1 cellular context compared by ENCODE assay signal in the genomic region with DNA sequence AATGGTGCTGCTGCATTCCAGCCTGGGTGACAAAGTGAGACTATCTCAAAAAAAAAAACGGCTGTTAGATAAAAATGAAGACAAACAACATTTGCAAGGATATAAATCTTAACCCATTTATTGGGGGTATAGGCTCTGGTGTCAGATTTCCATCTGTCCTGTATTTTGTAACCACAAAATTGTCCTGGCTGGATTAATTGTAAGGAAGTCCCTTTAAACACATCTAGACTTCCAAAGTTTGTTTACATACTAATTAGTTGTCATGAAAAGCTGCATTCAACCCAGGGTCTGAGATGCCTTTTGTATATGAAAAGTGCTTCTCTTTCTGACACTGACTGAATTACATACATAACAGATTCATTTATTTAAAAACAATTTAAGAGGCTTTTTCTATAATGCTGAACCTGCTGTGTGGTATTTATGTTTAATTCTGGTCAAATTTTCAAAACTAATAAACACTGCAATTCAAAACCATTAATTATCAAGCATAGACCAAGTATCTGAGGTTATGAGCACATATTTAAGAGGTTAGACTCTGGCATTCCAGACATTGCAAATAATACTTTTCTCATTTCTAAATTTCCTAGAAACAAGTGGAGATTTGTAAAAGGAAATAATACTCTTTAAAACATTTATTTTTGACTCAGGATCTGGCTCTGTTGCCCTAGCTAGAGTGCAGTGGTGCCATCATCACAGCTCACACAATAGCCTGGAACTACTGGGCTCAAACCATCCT.
TF ChIP-seq lines count a peak whose summit lies in the region.

No MANE protein-coding gene starts in this region.

TF ChIP-seq in SK-N-SH treated with all-trans-retinoic acid at 6 μM for 48 hours, 23 proteins besides CTCF, POLR2A, EP300 and RAD21 (continued from another document):
- TF ChIP-seq, protein P1, sequence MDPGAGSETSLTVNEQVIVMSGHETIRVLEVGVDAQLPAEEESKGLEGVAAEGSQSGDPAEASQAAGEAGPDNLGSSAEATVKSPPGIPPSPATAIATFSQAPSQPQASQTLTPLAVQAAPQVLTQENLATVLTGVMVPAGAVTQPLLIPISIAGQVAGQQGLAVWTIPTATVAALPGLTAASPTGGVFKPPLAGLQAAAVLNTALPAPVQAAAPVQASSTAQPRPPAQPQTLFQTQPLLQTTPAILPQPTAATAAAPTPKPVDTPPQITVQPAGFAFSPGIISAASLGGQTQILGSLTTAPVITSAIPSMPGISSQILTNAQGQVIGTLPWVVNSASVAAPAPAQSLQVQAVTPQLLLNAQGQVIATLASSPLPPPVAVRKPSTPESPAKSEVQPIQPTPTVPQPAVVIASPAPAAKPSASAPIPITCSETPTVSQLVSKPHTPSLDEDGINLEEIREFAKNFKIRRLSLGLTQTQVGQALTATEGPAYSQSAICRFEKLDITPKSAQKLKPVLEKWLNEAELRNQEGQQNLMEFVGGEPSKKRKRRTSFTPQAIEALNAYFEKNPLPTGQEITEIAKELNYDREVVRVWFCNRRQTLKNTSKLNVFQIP (CRISPR knock-in tag; IDR thresholded peaks at IDR 0.05; ENCODE audit: borderline replicate concordance, low read depth): no peak
- TF ChIP-seq BACH2 (CRISPR knock-in tag; IDR thresholded peaks at IDR 0.05; ENCODE audit: borderline replicate concordance): no peak
- no peak for TF ChIP-seq PPARA (CRISPR knock-in tag; IDR thresholded peaks at IDR 0.05; ENCODE audit: borderline replicate concordance)
- no peak for TF ChIP-seq ESRRG (CRISPR knock-in tag; IDR thresholded peaks at IDR 0.05)
- TF ChIP-seq SNAI2 (CRISPR knock-in tag; IDR thresholded peaks at IDR 0.05): no peak
- no peak for TF ChIP-seq TCF4 (CRISPR knock-in tag; IDR thresholded peaks at IDR 0.05; ENCODE audit: borderline replicate concordance)
- no peak for TF ChIP-seq ZFP3 (CRISPR knock-in tag; IDR thresholded peaks at IDR 0.05)
- no peak for TF ChIP-seq ZC3H10 (CRISPR knock-in tag; IDR thresholded peaks at IDR 0.05)
- TF ChIP-seq GLIS3 (CRISPR knock-in tag; IDR thresholded peaks at IDR 0.05): no peak
- TF ChIP-seq, protein P2, sequence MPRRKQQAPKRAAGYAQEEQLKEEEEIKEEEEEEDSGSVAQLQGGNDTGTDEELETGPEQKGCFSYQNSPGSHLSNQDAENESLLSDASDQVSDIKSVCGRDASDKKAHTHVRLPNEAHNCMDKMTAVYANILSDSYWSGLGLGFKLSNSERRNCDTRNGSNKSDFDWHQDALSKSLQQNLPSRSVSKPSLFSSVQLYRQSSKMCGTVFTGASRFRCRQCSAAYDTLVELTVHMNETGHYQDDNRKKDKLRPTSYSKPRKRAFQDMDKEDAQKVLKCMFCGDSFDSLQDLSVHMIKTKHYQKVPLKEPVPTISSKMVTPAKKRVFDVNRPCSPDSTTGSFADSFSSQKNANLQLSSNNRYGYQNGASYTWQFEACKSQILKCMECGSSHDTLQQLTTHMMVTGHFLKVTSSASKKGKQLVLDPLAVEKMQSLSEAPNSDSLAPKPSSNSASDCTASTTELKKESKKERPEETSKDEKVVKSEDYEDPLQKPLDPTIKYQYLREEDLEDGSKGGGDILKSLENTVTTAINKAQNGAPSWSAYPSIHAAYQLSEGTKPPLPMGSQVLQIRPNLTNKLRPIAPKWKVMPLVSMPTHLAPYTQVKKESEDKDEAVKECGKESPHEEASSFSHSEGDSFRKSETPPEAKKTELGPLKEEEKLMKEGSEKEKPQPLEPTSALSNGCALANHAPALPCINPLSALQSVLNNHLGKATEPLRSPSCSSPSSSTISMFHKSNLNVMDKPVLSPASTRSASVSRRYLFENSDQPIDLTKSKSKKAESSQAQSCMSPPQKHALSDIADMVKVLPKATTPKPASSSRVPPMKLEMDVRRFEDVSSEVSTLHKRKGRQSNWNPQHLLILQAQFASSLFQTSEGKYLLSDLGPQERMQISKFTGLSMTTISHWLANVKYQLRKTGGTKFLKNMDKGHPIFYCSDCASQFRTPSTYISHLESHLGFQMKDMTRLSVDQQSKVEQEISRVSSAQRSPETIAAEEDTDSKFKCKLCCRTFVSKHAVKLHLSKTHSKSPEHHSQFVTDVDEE (CRISPR knock-in tag; IDR thresholded peaks at IDR 0.05): no peak
TF ChIP-seq in SK-N-SH treated with all-trans-retinoic acid at 6 μM for 48 hours: peak in this region for 0.
